8 cellular contexts compared by ENCODE assay signal in genomic region chr1:147598631-147599361, GRCh38. TPM values are rescaled to one million over a fixed set of nuclear protein-coding genes. Genes with fewer than 3 reads are reported as not detected.
A peak's percentile ranks its signal among the peaks of the same experiment; 100 is the strongest.
DNase-seq lines count a peak whose midpoint lies in the region; ATAC-seq, FAIRE-seq and TF ChIP-seq lines count a peak whose summit lies in the region.

No MANE protein-coding gene starts in this region.

- WGBS in ectodermal cell, 2 experiments: 6 to 8% methylated on average over 30 of the region's 30 CpGs
- WGBS in mesenchymal stem cell: 6% methylated on average over 30 of the region's 30 CpGs

- DNase-seq in NCI-H2171 treated with DMSO at 0.1 percent for 48 hours (lab: John Stamatoyannopoulos, UW): peak; percentile 28
- DNase-seq in NCI-H2171 (lab: John Stamatoyannopoulos, UW): no peak
- DNase-seq in HTR-8/SVneo (ENCODE audit: insufficient read length, low spot score): peak; percentile 22
- DNase-seq in activated CD4-positive, alpha-beta T cell treated with anti-CD3 and anti-CD28 coated beads for 36 hours: peak; percentile 57
- peak; percentile 48 for DNase-seq in mesenchymal stem cell
- peak; percentile 2 to 29 for DNase-seq in stimulated activated CD8-positive, alpha-beta memory T cell treated with anti-CD3 and anti-CD28 coated beads, Interleukin-7, amount 100 ng/mL, for 4 hours (ENCODE audit: low read depth in 2 of 2)

- peak overlapping the region; percentile 46 to 99 for H2BK12ac ChIP-seq in mesenchymal stem cell (ENCODE audit: low read length in 2 of 2)

- H2AFZ ChIP-seq in mesenchymal stem cell (ENCODE audit: low read depth, low read length): peak overlapping the region; percentile 74

- peak overlapping the region in 1 of 2 experiments; percentile 98 for H3K23ac ChIP-seq in mesenchymal stem cell (ENCODE audit: low read length in 2 of 2)

- intact Hi-C loops in activated CD4-positive, alpha-beta T cell treated with anti-CD3 and anti-CD28 coated beads for 36 hours (cut with DNase I, micrococcal nuclease): loop anchor here (1.0 to 2.0 kb wide), 7 partner anchors 18 to 72 kb away; partner anchors contain the start of genes BCL9 (in 2 of the 2) and ACP6 (in 1 of the 2)

- peak overlapping the region; percentile 89 for H3K4me3 Mint-ChIP-seq in activated CD4-positive, alpha-beta T cell treated with anti-CD3 and anti-CD28 coated beads for 36 hours

- no peak for TF ChIP-seq POLR2A in GM18505 (IDR thresholded peaks at IDR 0.05; ENCODE audit: borderline replicate concordance, extremely low read depth, insufficient read depth, insufficient read length)

- ATAC-seq in activated CD4-positive, alpha-beta T cell treated with anti-CD3 and anti-CD28 coated beads for 36 hours: peak; percentile 3
- no peak for ATAC-seq in GM18505 (IDR thresholded peaks at IDR 0.05; ENCODE audit: unreplicated experiment)

- peak overlapping the region; percentile 97 for H2BK15ac ChIP-seq in mesenchymal stem cell (ENCODE audit: low read depth, poor library complexity, severe bottlenecking)

- H3K36me3 Mint-ChIP-seq in activated CD4-positive, alpha-beta T cell treated with anti-CD3 and anti-CD28 coated beads for 36 hours (ENCODE audit: low read depth): peaks cover 3% of the 10 kb centered on the region

- peak overlapping the region; percentile 93 for H2BK5ac ChIP-seq in mesenchymal stem cell (ENCODE audit: low read depth, low read length, poor library complexity, severe bottlenecking)

- peak overlapping the region; percentile 57 for H3K4me2 ChIP-seq in mesenchymal stem cell (ENCODE audit: low read length, poor library complexity, severe bottlenecking)

- H3K4me1 Mint-ChIP-seq in activated CD4-positive, alpha-beta T cell treated with anti-CD3 and anti-CD28 coated beads for 36 hours: peaks cover 32% of the 10 kb centered on the region

- H3K9me3 ChIP-seq in ectodermal cell (ENCODE audit: control insufficient read depth, low read length) (no peaks in the 10 kb centered on the region), mesenchymal stem cell (ENCODE audit: control insufficient read depth, low read length) (no peaks in the 10 kb centered on the region)

- H3K18ac ChIP-seq in mesenchymal stem cell (ENCODE audit: low read depth in 1 of 2, low read length in 2 of 2): peak overlapping the region; percentile 84 to 96

- peak overlapping the region; percentile 89 for H3K27ac Mint-ChIP-seq in activated CD4-positive, alpha-beta T cell treated with anti-CD3 and anti-CD28 coated beads for 36 hours

- POLR2A ChIA-PET in activated CD4-positive, alpha-beta T cell treated with anti-CD3 and anti-CD28 coated beads for 36 hours (lab: Charles Lee): interaction anchor here (0.7 to 4.1 kb wide), 5 partner anchors 54 to 737 kb away, joined by 3 to 48 read pairs (median 3); partner anchors contain the start of gene BCL9

- H3K4me1 ChIP-seq in ectodermal cell (ENCODE audit: control insufficient read depth, insufficient read depth, low read length): peaks cover 12% of the 10 kb centered on the region
- H3K4me1 ChIP-seq in mesenchymal stem cell (ENCODE audit: control insufficient read depth, insufficient read depth, low read depth, low read length): peaks cover 4% of the 10 kb centered on the region

- H3K36me3 ChIP-seq in ectodermal cell (ENCODE audit: control insufficient read depth, insufficient read depth, low read length) (no peaks in the 10 kb centered on the region), mesenchymal stem cell (ENCODE audit: control insufficient read depth in 1 of 2, insufficient read depth in 2 of 2, low read depth in 1 of 2, low read length in 2 of 2) (no peaks in the 10 kb centered on the region)

- H3K27me3 ChIP-seq in ectodermal cell (ENCODE audit: control insufficient read depth, insufficient read depth, low read length, poor library complexity, severe bottlenecking): no peaks in the 10 kb centered on the region
- H3K27me3 ChIP-seq in mesenchymal stem cell (ENCODE audit: control insufficient read depth in 1 of 2, insufficient read depth in 1 of 2, low read length in 2 of 2): no peaks in the 10 kb centered on the region

- no peak overlapping the region for H2BK120ac ChIP-seq in mesenchymal stem cell (ENCODE audit: low read depth, low read length)

- peak overlapping the region; percentile 91 for H3K9ac ChIP-seq in mesenchymal stem cell (ENCODE audit: low read length)

- peak overlapping the region; percentile 85 for H4K8ac ChIP-seq in mesenchymal stem cell (ENCODE audit: low read length)

- peak overlapping the region; percentile 94 for H3K27ac ChIP-seq in ectodermal cell (ENCODE audit: insufficient read depth, low read depth, low read length, poor library complexity, severe bottlenecking)
- H3K27ac ChIP-seq in mesenchymal stem cell (ENCODE audit: low read length, poor library complexity, severe bottlenecking): peak overlapping the region; percentile 96

- H2AK5ac ChIP-seq in mesenchymal stem cell (ENCODE audit: low read length, severe bottlenecking): peak overlapping the region; percentile 59

- H3K27me3 Mint-ChIP-seq in activated CD4-positive, alpha-beta T cell treated with anti-CD3 and anti-CD28 coated beads for 36 hours: no peaks in the 10 kb centered on the region

- peak overlapping the region; percentile 56 to 88 for H3K4ac ChIP-seq in mesenchymal stem cell (ENCODE audit: low read depth in 1 of 2, low read length in 2 of 2)

- H3K9me3 Mint-ChIP-seq in activated CD4-positive, alpha-beta T cell treated with anti-CD3 and anti-CD28 coated beads for 36 hours (ENCODE audit: low read depth): no peaks in the 10 kb centered on the region

- H3K4me3 ChIP-seq in ectodermal cell (ENCODE audit: insufficient read depth, low read depth, low read length): peak overlapping the region; percentile 53
- H3K4me3 ChIP-seq in mesenchymal stem cell (ENCODE audit: insufficient read depth in 1 of 2, low read depth in 1 of 2, low read length in 2 of 2): peak overlapping the region; percentile 76 to 89

- H4K91ac ChIP-seq in mesenchymal stem cell (ENCODE audit: low read length): peak overlapping the region; percentile 87

- FAIRE-seq in HTR-8/SVneo (lab: Jason Lieb, UNC): no peak

- H3K14ac ChIP-seq in mesenchymal stem cell (ENCODE audit: low read length in 2 of 2): peak overlapping the region in 1 of 2 experiments; percentile 96

- peaks cover 3% of the 10 kb centered on the region for H3K79me1 ChIP-seq in mesenchymal stem cell (replicated peaks; ENCODE audit: low read length, poor library complexity, severe bottlenecking)

- CTCF ChIA-PET in activated CD4-positive, alpha-beta T cell treated with anti-CD3 and anti-CD28 coated beads for 36 hours (lab: Charles Lee): interaction anchor here (0.6 to 2.2 kb wide), 12 partner anchors 13 to 259 kb away, joined by 3 to 6 read pairs (median 4); partner anchors contain the start of gene BCL9

RNA-seq across cellular contexts. Expression of gene BCL9, which starts 57.5 kb away (rescaled TPM):
- 10 to 100 TPM; 32.8 to 36.6 TPM for total RNA-seq in activated CD4-positive, alpha-beta T cell treated with anti-CD3 and anti-CD28 coated beads for 36 hours
- polyA plus RNA-seq in ectodermal cell (2013, experiment 1 of 4): 73.2 TPM
- polyA plus RNA-seq in ectodermal cell (2013, experiment 2 of 4): 84.5 TPM
- 64.1 TPM for polyA plus RNA-seq in ectodermal cell (2013, experiment 3 of 4)
- polyA plus RNA-seq in ectodermal cell (2013, experiment 4 of 4): 71.9 TPM
- polyA plus RNA-seq in mesenchymal stem cell (2013, experiment 1 of 2): 13.1 TPM
- polyA plus RNA-seq in mesenchymal stem cell (2013, experiment 2 of 2): 13.1 TPM
